ENCODE assay signal across 26 cellular contexts in the genomic region with DNA sequence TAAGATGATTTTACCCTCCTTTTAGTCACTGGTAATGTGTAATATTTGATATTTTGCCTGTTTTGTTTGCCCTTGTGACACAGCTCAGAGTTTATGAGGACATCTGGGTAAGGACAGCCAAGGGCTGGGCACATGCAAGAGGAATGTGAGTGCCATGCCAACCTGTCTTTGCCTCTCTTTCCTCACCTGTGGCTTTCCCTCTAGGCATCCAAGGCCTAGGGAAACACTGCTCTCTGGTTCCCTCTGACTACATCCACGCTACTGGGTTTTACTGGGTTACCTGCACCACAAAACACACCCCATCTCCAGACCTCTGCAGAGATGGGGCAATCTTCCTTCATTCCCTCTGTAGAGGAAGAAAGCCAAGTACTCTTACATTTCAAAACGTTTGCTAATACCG. TPM values are rescaled to one million over a fixed set of nuclear protein-coding genes. Genes with fewer than 3 reads are reported as not detected.
A peak's percentile ranks its signal among the peaks of the same experiment; 100 is the strongest.
DNase-seq lines count a peak whose midpoint lies in the region; ATAC-seq and TF ChIP-seq lines count a peak whose summit lies in the region.
"Had no signal": no experiment of that assay in that cellular context is flagged by ENCODE, and none has a peak within 500 bp of the region (broad histone marks: within the 10 kb centered on the region; RNA-seq: fewer than 3 reads in every experiment).

No MANE protein-coding gene starts in this region.

- no peak overlapping the region for H2BK120ac ChIP-seq in mesendoderm (ENCODE audit: low read depth, low read length)

- H3K9me3 ChIP-seq in heart left ventricle (no peaks in the 10 kb centered on the region), right atrium auricular region (no peaks in the 10 kb centered on the region), testis (no peaks in the 10 kb centered on the region)
- H3K9me3 ChIP-seq: BE2C, tibial nerve had no signal

- H4K8ac ChIP-seq in mesendoderm (ENCODE audit: low read depth, low read length), result no peak overlapping the region

- H3K23ac ChIP-seq in mesendoderm (ENCODE audit: low read length), result no peak overlapping the region

- H3K27me3 ChIP-seq in heart left ventricle (no peaks in the 10 kb centered on the region), right atrium auricular region (no peaks in the 10 kb centered on the region), mesendoderm (ENCODE audit: insufficient read depth, low read length, poor library complexity) (no peaks in the 10 kb centered on the region), testis (no peaks in the 10 kb centered on the region)
- H3K27me3 ChIP-seq: BE2C, brain microvascular endothelial cell, tibial nerve had no signal

- no peak overlapping the region for H2BK15ac ChIP-seq in mesendoderm (replicated peaks; ENCODE audit: low read depth)

- H3K4me1 ChIP-seq in heart left ventricle (peaks cover 0 to 16% (median 7%) of the 10 kb centered on the region in 12 donors), right atrium auricular region (no peaks in the 10 kb centered on the region), mesendoderm (ENCODE audit: control insufficient read depth, low read depth, low read length) (no peaks in the 10 kb centered on the region), testis (no peaks in the 10 kb centered on the region)

- H3K36me3 ChIP-seq in heart left ventricle, result no peaks in the 10 kb centered on the region
- H3K36me3 ChIP-seq in right atrium auricular region, result no peaks in the 10 kb centered on the region
- H3K36me3 ChIP-seq in mesendoderm (ENCODE audit: control insufficient read depth, insufficient read depth, low read length), result no peaks in the 10 kb centered on the region
- H3K36me3 ChIP-seq in testis (ENCODE audit: low read depth, missing control alignments), result no peaks in the 10 kb centered on the region
- H3K36me3 ChIP-seq: BE2C, brain microvascular endothelial cell, tibial nerve had no signal

- no peak overlapping the region for H3K9ac ChIP-seq in mesendoderm (ENCODE audit: low read length)

- ATAC-seq in heart left ventricle (peak; percentile 34 to 72 (median 62)), HG03139 (IDR thresholded peaks at IDR 0.05; ENCODE audit: unreplicated experiment) (no peak)
- ATAC-seq: effector memory CD8-positive, alpha-beta T cell; stimulated activated naive CD8-positive, alpha-beta T cell treated with anti-CD3 and anti-CD28 coated beads, Interleukin-15, Interleukin-2, amounts not matched to agents 100 U/mL and 50 U/mL, for 24 hours had no signal

- 70 to 89% (median 79%) methylated on average over 3 of the region's 3 CpGs for WGBS in heart left ventricle, 4 donors
- no CpG with 5 or more reads among the region's 3 CpGs for WGBS in mesendoderm (ENCODE audit: extremely low coverage, insufficient coverage, low lambda C conversion rate)
- WGBS in testis, 2 donors, result 74 to 78% methylated on average over 3 of the region's 3 CpGs

- DNase-seq in heart left ventricle (no peak), right atrium auricular region (ENCODE audit: low spot score) (no peak), epithelial cell of esophagus (ENCODE audit: low read depth) (peak; percentile 6), mesendoderm (peak; percentile 23), NCI-H1694 (lab: John Stamatoyannopoulos, UW) (no peak), testis (no peak), DMS79 treated with DMSO at 0.1 percent for 48 hours (lab: John Stamatoyannopoulos, UW) (no peak)
- DNase-seq: activated B cell treated with CpG ODN at 0.5 μM for 24 hours; activated CD4-positive, alpha-beta T cell treated with anti-CD3 and anti-CD28 coated beads, Interleukin-2, amount 50 U/mL, for 48 hours; activated CD8-positive, alpha-beta memory T cell treated with anti-CD3 and anti-CD28 coated beads, Interleukin-2, amount 50 U/mL, for 48 hours; BE2C; brain microvascular endothelial cell; Calu3; effector memory CD8-positive, alpha-beta T cell; EL; head of caudate nucleus; IMR-90; NCI-H146; stimulated activated CD4-positive, alpha-beta T cell treated with anti-CD3 and anti-CD28 coated beads, Interleukin-4, amount 100 ng/mL, for 24 hours; stimulated activated naive CD8-positive, alpha-beta T cell treated with anti-CD3 and anti-CD28 coated beads, Interleukin-15, Interleukin-2, amounts not matched to agents 100 U/mL and 50 U/mL, for 24 hours; T-helper 9 cell had no signal

- no peak overlapping the region for H3K4ac ChIP-seq in mesendoderm (ENCODE audit: low read depth, low read length)

- H4K5ac ChIP-seq in mesendoderm (ENCODE audit: low read length), result no peak overlapping the region

- no peak overlapping the region for H2AK5ac ChIP-seq in mesendoderm (ENCODE audit: low read length)

- H3K79me2 ChIP-seq in mesendoderm (ENCODE audit: control insufficient read depth, insufficient read depth, low read length), result no peaks in the 10 kb centered on the region

- no peak overlapping the region for H3K18ac ChIP-seq in mesendoderm (ENCODE audit: low read length)

- H3K56ac ChIP-seq in mesendoderm (ENCODE audit: low read length), result no peak overlapping the region

- H3K4me2 ChIP-seq in mesendoderm (ENCODE audit: low read length), result no peak overlapping the region

- peak overlapping the region in 1 of 12 donors; percentile 8 for H3K27ac ChIP-seq in heart left ventricle
- H3K27ac ChIP-seq in right atrium auricular region, result no peak overlapping the region
- no peak overlapping the region for H3K27ac ChIP-seq in mesendoderm (ENCODE audit: low read depth, low read length)
- H3K27ac ChIP-seq in testis, result no peak overlapping the region
- H3K27ac ChIP-seq: brain microvascular endothelial cell, RWPE1 had no signal

- no peak for TF ChIP-seq CTCF in heart left ventricle (IDR thresholded peaks at IDR 0.05)
- TF ChIP-seq CTCF in right atrium auricular region (IDR thresholded peaks at IDR 0.05), result no peak
- no peak for TF ChIP-seq CTCF in epithelial cell of esophagus (IDR thresholded peaks at IDR 0.05; ENCODE audit: insufficient read depth, low read depth, low read length, missing control alignments)
- TF ChIP-seq CTCF in testis (IDR thresholded peaks at IDR 0.05), result no peak

- no peak overlapping the region for H2BK5ac ChIP-seq in mesendoderm (ENCODE audit: low read length)

- TF ChIP-seq POLR2A in heart left ventricle (IDR thresholded peaks at IDR 0.05), result no peak
- TF ChIP-seq POLR2A in testis (IDR thresholded peaks at IDR 0.05), result no peak

- intact Hi-C loops in heart left ventricle (cut with DNase I), result loop anchor here in 4 of 10 donors (5.0 to 10.0 kb wide), 3 partner anchors 57 to 397 kb away; no protein-coding TSS in a partner anchor
- intact Hi-C loops in testis (cut with DNase I; ENCODE audit: low total_unique reads), result no loop called here

- H3K79me1 ChIP-seq in mesendoderm (ENCODE audit: low read length), result no peaks in the 10 kb centered on the region

- no peak overlapping the region for H3K4me3 ChIP-seq in heart left ventricle
- H3K4me3 ChIP-seq in right atrium auricular region, result no peak overlapping the region
- no peak overlapping the region for H3K4me3 ChIP-seq in epithelial cell of esophagus (ENCODE audit: low read length)
- no peak overlapping the region for H3K4me3 ChIP-seq in mesendoderm (ENCODE audit: low read length)
- no peak overlapping the region for H3K4me3 ChIP-seq in testis
- H3K4me3 ChIP-seq: tibial nerve had no signal

RNA-seq across cellular contexts. Expression of gene HPGDS, which starts 7.7 kb away (rescaled TPM):
- total RNA-seq in heart left ventricle (1 to 10 TPM in 4 of 9 donors, under 1 TPM in 5; 0.38 to 6.2 (median 1.00) TPM), right atrium auricular region (under 1 TPM in 1 of 2 donors, not detected in 1; 0.63 TPM), testis (under 1 TPM; 0.39 to 0.68 TPM)
- polyA plus RNA-seq in heart left ventricle (under 1 TPM; 0.26 to 0.30 TPM), testis (ENCODE audit: insufficient read depth, low read depth, low replicate concordance) (1.7 TPM)
- polyA plus RNA-seq in mesendoderm (2013, experiment 1 of 2), result not detected
- polyA plus RNA-seq in mesendoderm (2013, experiment 2 of 2), result not detected
- total RNA-seq: A673, activated B cell treated with CpG ODN at 0.5 μM for 24 hours, Calu3, H4, IMR-90 had no signal
- polyA plus RNA-seq: IMR-90 had no signal

Comparison
In these comparisons a context has a peak if more than half of its experiments do, and no peak if none do; other contexts are left out.
1. DNase-seq: peak in epithelial cell of esophagus (single experiment) and mesendoderm (single experiment); none in heart left ventricle (0 of 5), right atrium auricular region (single experiment), NCI-H1694 (single experiment), testis (single experiment) and DMS79 treated with DMSO at 0.1 percent for 48 hours (single experiment).